ENCODE assay signal across 29 cellular contexts in genomic region chr18:74250131-74250530, GRCh38. TPM values are rescaled to one million over a fixed set of nuclear protein-coding genes. Genes with fewer than 3 reads are reported as not detected.
DNase-seq lines count a peak whose midpoint lies in the region; ATAC-seq and TF ChIP-seq lines count a peak whose summit lies in the region.
"Had no signal": no experiment of that assay in that cellular context is flagged by ENCODE, and none has a peak within 500 bp of the region (broad histone marks: within the 10 kb centered on the region; RNA-seq: fewer than 3 reads in every experiment).

No MANE protein-coding gene starts in this region.

- H3K4ac ChIP-seq in mesenchymal stem cell (ENCODE audit: low read depth in 1 of 2, low read length in 2 of 2): no peak overlapping the region

- H3K4me3 Mint-ChIP-seq in CD14-positive monocyte: no peak overlapping the region
- H3K4me3 Mint-ChIP-seq in dendritic cell treated with granulocyte-macrophage colony-stimulating factor and Interleukin-4, amounts not matched to agents 40 ng/mL and 50 ng/mL, for 4 days: no peak overlapping the region
- H3K4me3 Mint-ChIP-seq in stimulated activated naive B cell treated with anti-CD40 and anti-IgM and Interleukin-4, amounts not matched to agents 10 μg/mL and 1 μg/mL and 100 μg/mL, for 72 hours: no peak overlapping the region
- H3K4me3 Mint-ChIP-seq in activated naive CD8-positive, alpha-beta T cell treated with anti-CD3 and anti-CD28 coated beads, Interleukin-2, amount 50 U/mL, for 24 hours: no peak overlapping the region
- H3K4me3 Mint-ChIP-seq: activated CD8-positive, alpha-beta T cell treated with anti-CD3 and anti-CD28 coated beads, Interleukin-2, amount 10 ng/mL, durations not matched to agents 7 days and 5 days; activated naive CD4-positive, alpha-beta T cell treated with anti-CD3 and anti-CD28 coated beads, Interleukin-2, amount 10 ng/mL, durations not matched to agents 7 days and 5 days; natural killer cell had no signal

- peak overlapping the region; percentile 75 to 91 for H2BK12ac ChIP-seq in mesenchymal stem cell (ENCODE audit: low read length in 2 of 2)

- peak overlapping the region; percentile 14 for H4K91ac ChIP-seq in mesenchymal stem cell (ENCODE audit: low read length)

- H3K18ac ChIP-seq in mesenchymal stem cell (ENCODE audit: low read depth in 1 of 2, low read length in 2 of 2): peak overlapping the region in 1 of 2 experiments; percentile 90

- no peak overlapping the region for H4K8ac ChIP-seq in mesenchymal stem cell (ENCODE audit: low read length)

- H2BK5ac ChIP-seq in mesenchymal stem cell (ENCODE audit: low read depth, low read length, poor library complexity, severe bottlenecking): no peak overlapping the region

- peak overlapping the region in 1 of 2 experiments; percentile 69 for H3K14ac ChIP-seq in mesenchymal stem cell (ENCODE audit: low read length in 2 of 2)

- H2BK120ac ChIP-seq in mesenchymal stem cell (ENCODE audit: low read depth, low read length): peak overlapping the region; percentile 21

- peaks cover 0 to 2% (median 0%) of the 10 kb centered on the region in 7 donors for H3K9me3 Mint-ChIP-seq in CD14-positive monocyte
- no peaks in the 10 kb centered on the region for H3K9me3 Mint-ChIP-seq in dendritic cell treated with granulocyte-macrophage colony-stimulating factor and Interleukin-4, amounts not matched to agents 40 ng/mL and 50 ng/mL, for 4 days
- no peaks in the 10 kb centered on the region for H3K9me3 Mint-ChIP-seq in stimulated activated naive B cell treated with anti-CD40 and anti-IgM and Interleukin-4, amounts not matched to agents 10 μg/mL and 1 μg/mL and 100 μg/mL, for 72 hours
- no peaks in the 10 kb centered on the region for H3K9me3 Mint-ChIP-seq in activated naive CD8-positive, alpha-beta T cell treated with anti-CD3 and anti-CD28 coated beads, Interleukin-2, amount 50 U/mL, for 24 hours
- H3K9me3 Mint-ChIP-seq: activated naive CD4-positive, alpha-beta T cell treated with anti-CD3 and anti-CD28 coated beads, Interleukin-2, amount 10 ng/mL, durations not matched to agents 7 days and 5 days; natural killer cell had no signal

- ATAC-seq in stimulated activated naive B cell treated with anti-CD40 and anti-IgM and Interleukin-4, amounts not matched to agents 10 μg/mL and 1 μg/mL and 100 μg/mL, for 72 hours (replicated peaks): no peak
- ATAC-seq in activated naive CD8-positive, alpha-beta T cell treated with anti-CD3 and anti-CD28 coated beads, Interleukin-2, amount 50 U/mL, for 24 hours: no peak
- ATAC-seq in GM21526 (IDR thresholded peaks at IDR 0.05; ENCODE audit: low FRiP score, unreplicated experiment): no peak
- ATAC-seq: activated CD8-positive, alpha-beta T cell treated with anti-CD3 and anti-CD28 coated beads, Interleukin-2, amount 10 ng/mL, durations not matched to agents 7 days and 5 days; natural killer cell; stimulated activated naive CD8-positive, alpha-beta T cell treated with anti-CD3 and anti-CD28 coated beads, Interleukin-15, Interleukin-2, amounts not matched to agents 100 U/mL and 50 U/mL, for 24 hours had no signal

- no peak overlapping the region for H3K27ac ChIP-seq in mesenchymal stem cell (ENCODE audit: low read length, poor library complexity, severe bottlenecking)
- H3K27ac ChIP-seq in esophagus squamous epithelium: no peak overlapping the region
- H3K27ac ChIP-seq: BLaER1, KMS-11 had no signal

- peaks cover 0 to 2% (median 2%) of the 10 kb centered on the region in 3 donors for H3K27me3 Mint-ChIP-seq in CD14-positive monocyte (ENCODE audit: low read depth in 3 of 3)
- H3K27me3 Mint-ChIP-seq in dendritic cell treated with granulocyte-macrophage colony-stimulating factor and Interleukin-4, amounts not matched to agents 40 ng/mL and 50 ng/mL, for 4 days: no peaks in the 10 kb centered on the region
- H3K27me3 Mint-ChIP-seq in stimulated activated naive B cell treated with anti-CD40 and anti-IgM and Interleukin-4, amounts not matched to agents 10 μg/mL and 1 μg/mL and 100 μg/mL, for 72 hours: no peaks in the 10 kb centered on the region
- no peaks in the 10 kb centered on the region for H3K27me3 Mint-ChIP-seq in activated naive CD8-positive, alpha-beta T cell treated with anti-CD3 and anti-CD28 coated beads, Interleukin-2, amount 50 U/mL, for 24 hours
- H3K27me3 Mint-ChIP-seq: activated naive CD4-positive, alpha-beta T cell treated with anti-CD3 and anti-CD28 coated beads, Interleukin-2, amount 10 ng/mL, durations not matched to agents 7 days and 5 days had no signal

- H3K4me1 ChIP-seq in mesenchymal stem cell (ENCODE audit: control insufficient read depth, insufficient read depth, low read depth, low read length): no peaks in the 10 kb centered on the region
- peaks cover 0 to 23% (median 7%) of the 10 kb centered on the region in 3 donors for H3K4me1 ChIP-seq in esophagus squamous epithelium

- no peak for TF ChIP-seq POLR2A in esophagus squamous epithelium (IDR thresholded peaks at IDR 0.05)

- TF ChIP-seq CTCF in CD14-positive monocyte (IDR thresholded peaks at IDR 0.05): no peak
- TF ChIP-seq CTCF in esophagus squamous epithelium (IDR thresholded peaks at IDR 0.05): no peak

- WGBS in mesenchymal stem cell: 95% methylated on average over 12 of the region's 12 CpGs
- 81 to 91% methylated on average over 11 to 12 of the region's 12 CpGs for WGBS in esophagus squamous epithelium, 2 donors

- H3K4me1 Mint-ChIP-seq in CD14-positive monocyte: peaks cover 47% of the 10 kb centered on the region
- peaks cover 43% of the 10 kb centered on the region for H3K4me1 Mint-ChIP-seq in dendritic cell treated with granulocyte-macrophage colony-stimulating factor and Interleukin-4, amounts not matched to agents 40 ng/mL and 50 ng/mL, for 4 days (ENCODE audit: low read depth)
- peaks cover 14 to 25% of the 10 kb centered on the region in 2 donors for H3K4me1 Mint-ChIP-seq in stimulated activated naive B cell treated with anti-CD40 and anti-IgM and Interleukin-4, amounts not matched to agents 10 μg/mL and 1 μg/mL and 100 μg/mL, for 72 hours
- peaks cover 27% of the 10 kb centered on the region for H3K4me1 Mint-ChIP-seq in activated naive CD8-positive, alpha-beta T cell treated with anti-CD3 and anti-CD28 coated beads, Interleukin-2, amount 50 U/mL, for 24 hours
- H3K4me1 Mint-ChIP-seq: natural killer cell had no signal

- no peak overlapping the region for H2AFZ ChIP-seq in mesenchymal stem cell (ENCODE audit: low read depth, low read length)
- H2AFZ ChIP-seq: GM23248 had no signal

- no peak overlapping the region for H3K4me3 ChIP-seq in mesenchymal stem cell (ENCODE audit: insufficient read depth in 1 of 2, low read depth in 1 of 2, low read length in 2 of 2)
- no peak overlapping the region for H3K4me3 ChIP-seq in esophagus squamous epithelium
- H3K4me3 ChIP-seq: BLaER1, GM23248, skin epidermis had no signal

- H3K27ac Mint-ChIP-seq in CD14-positive monocyte: peak overlapping the region in 6 of 7 donors; percentile 82 to 96 (median 94)
- H3K27ac Mint-ChIP-seq in dendritic cell treated with granulocyte-macrophage colony-stimulating factor and Interleukin-4, amounts not matched to agents 40 ng/mL and 50 ng/mL, for 4 days: peak overlapping the region; percentile 36
- peak overlapping the region; percentile 5 for H3K27ac Mint-ChIP-seq in stimulated activated naive B cell treated with anti-CD40 and anti-IgM and Interleukin-4, amounts not matched to agents 10 μg/mL and 1 μg/mL and 100 μg/mL, for 72 hours
- no peak overlapping the region for H3K27ac Mint-ChIP-seq in activated naive CD8-positive, alpha-beta T cell treated with anti-CD3 and anti-CD28 coated beads, Interleukin-2, amount 50 U/mL, for 24 hours
- H3K27ac Mint-ChIP-seq: activated CD8-positive, alpha-beta T cell treated with anti-CD3 and anti-CD28 coated beads, Interleukin-2, amount 10 ng/mL, durations not matched to agents 7 days and 5 days; natural killer cell had no signal

- H3K79me1 ChIP-seq in mesenchymal stem cell (replicated peaks; ENCODE audit: low read length, poor library complexity, severe bottlenecking): no peaks in the 10 kb centered on the region

- no peak overlapping the region for H2AK5ac ChIP-seq in mesenchymal stem cell (ENCODE audit: low read length, severe bottlenecking)

- peaks cover 7 to 10% of the 10 kb centered on the region in 2 experiments for H3K36me3 ChIP-seq in mesenchymal stem cell (ENCODE audit: control insufficient read depth in 1 of 2, insufficient read depth in 2 of 2, low read depth in 1 of 2, low read length in 2 of 2)
- H3K36me3 ChIP-seq in esophagus squamous epithelium: peaks cover 0 to 31% (median 0%) of the 10 kb centered on the region in 3 donors

- intact Hi-C loops in CD14-positive monocyte (cut with micrococcal nuclease): loop anchor here in 1 of 2 donors (5.0 kb wide), 1 partner anchor 42 kb away; the partner anchor contains the start of gene CYB5A
- intact Hi-C loops in dendritic cell treated with granulocyte-macrophage colony-stimulating factor and Interleukin-4, amounts not matched to agents 40 ng/mL and 50 ng/mL, for 4 days (cut with micrococcal nuclease): no loop called here
- intact Hi-C loops in esophagus squamous epithelium (cut with DNase I): no loop called here

- no peak overlapping the region for H3K4me2 ChIP-seq in mesenchymal stem cell (ENCODE audit: low read length, poor library complexity, severe bottlenecking)
- H3K4me2 ChIP-seq: BLaER1, KMS-11 had no signal

- no peak overlapping the region for H3K23ac ChIP-seq in mesenchymal stem cell (ENCODE audit: low read length in 2 of 2)

- no peak overlapping the region for H2BK15ac ChIP-seq in mesenchymal stem cell (ENCODE audit: low read depth, poor library complexity, severe bottlenecking)

- H3K27me3 ChIP-seq in mesenchymal stem cell (ENCODE audit: control insufficient read depth in 1 of 2, insufficient read depth in 1 of 2, low read length in 2 of 2) (no peaks in the 10 kb centered on the region), esophagus squamous epithelium (no peaks in the 10 kb centered on the region)
- H3K27me3 ChIP-seq: BLaER1 had no signal

- H3K9me3 ChIP-seq in mesenchymal stem cell (ENCODE audit: control insufficient read depth, low read length) (no peaks in the 10 kb centered on the region), esophagus squamous epithelium (no peaks in the 10 kb centered on the region)
- H3K9me3 ChIP-seq: BLaER1 had no signal

- peaks cover 8 to 18% of the 10 kb centered on the region in 2 donors for H3K36me3 Mint-ChIP-seq in CD14-positive monocyte
- no peaks in the 10 kb centered on the region for H3K36me3 Mint-ChIP-seq in dendritic cell treated with granulocyte-macrophage colony-stimulating factor and Interleukin-4, amounts not matched to agents 40 ng/mL and 50 ng/mL, for 4 days (ENCODE audit: low read depth)
- H3K36me3 Mint-ChIP-seq in stimulated activated naive B cell treated with anti-CD40 and anti-IgM and Interleukin-4, amounts not matched to agents 10 μg/mL and 1 μg/mL and 100 μg/mL, for 72 hours: peaks cover 20 to 28% of the 10 kb centered on the region in 2 donors
- peaks cover 8% of the 10 kb centered on the region for H3K36me3 Mint-ChIP-seq in activated naive CD8-positive, alpha-beta T cell treated with anti-CD3 and anti-CD28 coated beads, Interleukin-2, amount 50 U/mL, for 24 hours (ENCODE audit: low read depth)
- H3K36me3 Mint-ChIP-seq: activated naive CD4-positive, alpha-beta T cell treated with anti-CD3 and anti-CD28 coated beads, Interleukin-2, amount 10 ng/mL, durations not matched to agents 7 days and 5 days; natural killer cell had no signal

- no peak overlapping the region for H3K9ac ChIP-seq in mesenchymal stem cell (ENCODE audit: low read length)
- H3K9ac ChIP-seq: BLaER1, GM23248, KMS-11 had no signal

- DNase-seq in CD14-positive monocyte (ENCODE audit: low spot score): no peak
- DNase-seq in mesenchymal stem cell: no peak
- no peak for DNase-seq in stimulated activated naive B cell treated with anti-CD40 and anti-IgM and Interleukin-4, amounts not matched to agents 10 μg/mL and 1 μg/mL and 100 μg/mL, for 72 hours
- no peak for DNase-seq in epidermal melanocyte (ENCODE audit: insufficient read length, low spot score)
- DNase-seq in activated naive CD8-positive, alpha-beta T cell treated with anti-CD3 and anti-CD28 coated beads, Interleukin-2, amount 50 U/mL, for 24 hours: no peak
- no peak for DNase-seq in esophagus squamous epithelium (lab: John Stamatoyannopoulos, UW)
- DNase-seq: ACHN; activated CD4-positive, alpha-beta T cell treated with anti-CD3 and anti-CD28 coated beads for 4 hours; activated CD8-positive, alpha-beta T cell treated with anti-CD3 and anti-CD28 coated beads, Interleukin-2, amount 10 ng/mL, durations not matched to agents 7 days and 5 days; activated naive CD4-positive, alpha-beta T cell treated with anti-CD3 and anti-CD28 coated beads, Interleukin-2, amount 10 ng/mL, durations not matched to agents 7 days and 5 days; amniotic stem cell; cortex of kidney; DMS79; foreskin fibroblast; GDM1; GM23248; head of caudate nucleus; MM.1S; natural killer cell; NCI-H1930; NCI-H2171 treated with DMSO at 0.1 percent for 48 hours; NCI-H510A; retina; stimulated activated naive CD8-positive, alpha-beta T cell treated with anti-CD3 and anti-CD28 coated beads, Interleukin-15, Interleukin-2, amounts not matched to agents 100 U/mL and 50 U/mL, for 24 hours had no signal

RNA-seq across cellular contexts. Expression of gene CYB5A, which starts 41.6 kb away (rescaled TPM):
- 10 to 100 TPM; 22.4 to 27.6 TPM for polyA plus RNA-seq in CD14-positive monocyte
- 65.7 TPM for polyA plus RNA-seq in mesenchymal stem cell (2013, experiment 1 of 2)
- polyA plus RNA-seq in mesenchymal stem cell (2013, experiment 2 of 2): 74.5 TPM
- 100 to 1,000 TPM in 1 of 4 donors, 10 to 100 TPM in 3; 75.2 to 115 (median 90.3) TPM for total RNA-seq in esophagus squamous epithelium
